ENCODE assay signal across 22 cellular contexts in genomic region chr2:149915151-149915550, GRCh38.
"Had no signal": no experiment of that assay in that cellular context is flagged by ENCODE, and none has a peak within 500 bp of the region (broad histone marks: within the 10 kb centered on the region; RNA-seq: fewer than 3 reads in every experiment).

No MANE protein-coding gene starts in this region.

- H3K4me2 ChIP-seq: PC-9 had no signal

- H2AFZ ChIP-seq: PC-9 had no signal

- DNase-seq: activated CD4-positive, alpha-beta T cell treated with anti-CD3 and anti-CD28 coated beads, Interleukin-2, amount 10 ng/mL, durations not matched to agents 7 days and 5 days; activated CD4-positive, CD25-positive, alpha-beta regulatory T cell; activated CD8-positive, alpha-beta memory T cell treated with anti-CD3 and anti-CD28 coated beads, Interleukin-2, amount 50 U/mL, for 4 hours; activated CD8-positive, alpha-beta T cell treated with anti-CD3 and anti-CD28 coated beads for 36 hours; activated naive CD4-positive, alpha-beta T cell; aorta; KG1; NCI-H1092; NCI-H1417; NCI-H2029; NCI-H2107; NCI-H2171 treated with DMSO at 0.1 percent for 48 hours; NCI-H345; NCI-H510A treated with DMSO at 0.1 percent for 48 hours; NCI-H69; PC-9; SHP77 treated with DMSO at 0.1 percent for 48 hours; T-helper 2 cell; T1000 had no signal

- H3K4me1 ChIP-seq: breast epithelium had no signal

- H3K4me3 ChIP-seq: breast epithelium, PC-9 had no signal

- H3K4me1 Mint-ChIP-seq: activated CD4-positive, alpha-beta T cell treated with anti-CD3 and anti-CD28 coated beads, Interleukin-2, amount 10 ng/mL, durations not matched to agents 7 days and 5 days; activated naive CD4-positive, alpha-beta T cell treated with anti-CD3 and anti-CD28 coated beads, Interleukin-2, amount 50 U/mL, for 24 hours; IgD-negative memory B cell had no signal

- H3K27me3 Mint-ChIP-seq: activated CD4-positive, alpha-beta T cell treated with anti-CD3 and anti-CD28 coated beads, Interleukin-2, amount 10 ng/mL, durations not matched to agents 7 days and 5 days; activated CD8-positive, alpha-beta T cell treated with anti-CD3 and anti-CD28 coated beads for 36 hours; activated naive CD4-positive, alpha-beta T cell treated with anti-CD3 and anti-CD28 coated beads, Interleukin-2, amount 50 U/mL, for 24 hours; IgD-negative memory B cell had no signal

- ATAC-seq: activated CD8-positive, alpha-beta T cell treated with anti-CD3 and anti-CD28 coated beads for 36 hours had no signal

- H3K27me3 ChIP-seq: breast epithelium had no signal

- H3K36me3 Mint-ChIP-seq: activated naive CD4-positive, alpha-beta T cell treated with anti-CD3 and anti-CD28 coated beads, Interleukin-2, amount 50 U/mL, for 24 hours; IgD-negative memory B cell had no signal

- H3K27ac ChIP-seq: breast epithelium, PC-9 had no signal

- H3K36me3 ChIP-seq: breast epithelium had no signal

- H3K4me3 Mint-ChIP-seq: activated CD4-positive, alpha-beta T cell treated with anti-CD3 and anti-CD28 coated beads, Interleukin-2, amount 10 ng/mL, durations not matched to agents 7 days and 5 days; activated CD8-positive, alpha-beta T cell treated with anti-CD3 and anti-CD28 coated beads for 36 hours; activated naive CD4-positive, alpha-beta T cell treated with anti-CD3 and anti-CD28 coated beads, Interleukin-2, amount 50 U/mL, for 24 hours; IgD-negative memory B cell had no signal

- H3K27ac Mint-ChIP-seq: activated CD4-positive, alpha-beta T cell treated with anti-CD3 and anti-CD28 coated beads, Interleukin-2, amount 10 ng/mL, durations not matched to agents 7 days and 5 days; activated CD8-positive, alpha-beta T cell treated with anti-CD3 and anti-CD28 coated beads for 36 hours; activated naive CD4-positive, alpha-beta T cell treated with anti-CD3 and anti-CD28 coated beads, Interleukin-2, amount 50 U/mL, for 24 hours; IgD-negative memory B cell had no signal

- H3K9me3 ChIP-seq: breast epithelium had no signal
